Comparison of ENCODE assay signal across 8 cellular contexts in the genomic region with DNA sequence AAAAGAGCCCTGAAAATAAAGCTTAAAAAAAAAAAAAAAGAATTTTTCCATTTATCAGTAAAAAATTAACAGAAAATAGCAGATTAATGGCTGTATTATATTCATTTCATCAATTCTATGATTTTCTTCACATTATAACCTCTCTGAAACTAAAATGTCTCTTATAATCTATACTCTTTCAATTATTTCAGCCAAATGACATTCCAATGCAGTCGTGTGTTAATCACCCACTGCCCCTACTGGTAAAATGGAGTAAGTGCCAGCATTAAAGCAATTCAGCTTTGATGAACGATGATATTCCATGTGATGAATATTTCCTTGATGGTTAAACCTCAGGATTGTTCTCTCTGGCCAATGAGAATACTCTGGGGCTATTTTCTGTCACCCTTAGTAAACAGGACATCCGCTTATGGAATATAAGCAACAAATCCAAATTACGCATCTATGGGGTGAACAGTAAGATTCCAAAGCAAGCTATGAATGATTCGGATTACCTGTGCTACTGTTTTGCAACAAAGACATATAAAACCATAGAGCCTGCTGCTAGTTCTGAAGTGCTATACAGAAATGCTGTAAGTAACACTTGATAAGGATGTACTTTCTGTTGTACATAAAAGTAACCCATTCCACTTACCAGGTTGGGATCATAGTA. TPM values are rescaled to one million over a fixed set of nuclear protein-coding genes. Genes with fewer than 3 reads are reported as not detected.
DNase-seq lines count a peak whose midpoint lies in the region; ATAC-seq and TF ChIP-seq lines count a peak whose summit lies in the region.

No MANE protein-coding gene starts in this region.

- intact Hi-C loops in sigmoid colon (cut with DNase I): no loop called here

- no peaks in the 10 kb centered on the region for H3K4me1 ChIP-seq in sigmoid colon

- H3K27ac ChIP-seq in sigmoid colon: no peak overlapping the region

- TF ChIP-seq POLR2A in sigmoid colon (IDR thresholded peaks at IDR 0.05): no peak

- H3K4me3 ChIP-seq in fibroblast of mammary gland (ENCODE audit: control insufficient read depth, low read depth, low read length): no peak overlapping the region
- no peak overlapping the region for H3K4me3 ChIP-seq in sigmoid colon

- 59 to 65% methylated on average over 5 of the region's 5 CpGs for WGBS in sigmoid colon, 2 donors

- no peak for TF ChIP-seq EP300 in sigmoid colon (IDR thresholded peaks at IDR 0.05)

- no peaks in the 10 kb centered on the region for H3K9me3 ChIP-seq in sigmoid colon

- ATAC-seq in HG02678 (IDR thresholded peaks at IDR 0.05; ENCODE audit: unreplicated experiment) (peak; percentile 59), GM19467 (IDR thresholded peaks at IDR 0.05; ENCODE audit: unreplicated experiment) (no peak)

- in situ Hi-C loops in G401 (cut with HindIII; ENCODE audit: low sequenced_read_pairs): no loop called here

- DNase-seq in G401 (ENCODE audit: low spot score) (peak; percentile 16), RPMI8226 (peak; percentile 28), fibroblast of mammary gland (ENCODE audit: low read depth) (peak; percentile 48), sigmoid colon (no peak), amygdala (lab: John Stamatoyannopoulos, UW) (no peak)
- no peak for DNase-seq in activated naive CD4-positive, alpha-beta T cell treated with anti-CD3 and anti-CD28 coated beads, Interleukin-2, amount 50 U/mL, for 16 hours

- H3K36me3 ChIP-seq in sigmoid colon: peaks cover 0 to 58% (median 8%) of the 10 kb centered on the region in 4 donors

- TF ChIP-seq CTCF in fibroblast of mammary gland (conservative IDR thresholded peaks at IDR 0.05; ENCODE audit: control insufficient read depth, insufficient read depth, low read depth, low read length) (peak; percentile 90), sigmoid colon (IDR thresholded peaks at IDR 0.05) (peak in 3 of 4 experiments; percentile 53 to 73 (median 64))

- no peaks in the 10 kb centered on the region for H3K27me3 ChIP-seq in sigmoid colon

RNA-seq across cellular contexts. Expression of a gene that starts 20.3 kb away (rescaled TPM):
- not detected in 2 replicates for total RNA-seq in G401 (2014; rRNA removed; shearing (Covaris generic))
- total RNA-seq in sigmoid colon: under 1 TPM in 2 of 4 donors, not detected in 2; 0.14 to 0.36 TPM
- under 1 TPM in 1 of 3 donors, not detected in 2; 0.19 TPM for polyA plus RNA-seq in sigmoid colon

Comparison
In these comparisons a context has a peak if more than half of its experiments do, and no peak if none do; other contexts are left out.
1. DNase-seq: peak in G401 (single experiment), RPMI8226 (single experiment) and fibroblast of mammary gland (single experiment); none in sigmoid colon (single experiment), activated naive CD4-positive, alpha-beta T cell treated with anti-CD3 and anti-CD28 coated beads, Interleukin-2, amount 50 U/mL, for 16 hours (single experiment) and amygdala (0 of 56).